ENCODE assay signal across 8 cellular contexts in genomic region chr1:182080955-182081582, GRCh38. TPM values are rescaled to one million over a fixed set of nuclear protein-coding genes. Genes with fewer than 3 reads are reported as not detected.
DNase-seq lines count a peak whose midpoint lies in the region; ATAC-seq and TF ChIP-seq lines count a peak whose summit lies in the region.

No MANE protein-coding gene starts in this region.

- H3K4me1 ChIP-seq in CD8-positive, alpha-beta T cell (ENCODE audit: insufficient read depth, low read length) = peaks cover 5% of the 10 kb centered on the region
- peaks cover 15% of the 10 kb centered on the region for H3K4me1 ChIP-seq in suprapubic skin

- H3K4me1 Mint-ChIP-seq in CD8-positive, alpha-beta T cell (ENCODE audit: low read depth) = peaks cover 7% of the 10 kb centered on the region

- no peaks in the 10 kb centered on the region for H3K36me3 ChIP-seq in CD8-positive, alpha-beta T cell (ENCODE audit: insufficient read depth, low read length)
- no peaks in the 10 kb centered on the region for H3K36me3 ChIP-seq in WERI-Rb-1
- no peaks in the 10 kb centered on the region for H3K36me3 ChIP-seq in suprapubic skin

- no peak overlapping the region for H3K4me3 ChIP-seq in CD8-positive, alpha-beta T cell (ENCODE audit: low read depth, low read length)
- H3K4me3 ChIP-seq in WERI-Rb-1 (ENCODE audit: low read depth, low read length) (no peak overlapping the region), suprapubic skin (no peak overlapping the region)

- H3K27me3 Mint-ChIP-seq in CD8-positive, alpha-beta T cell (ENCODE audit: low read depth) = no peaks in the 10 kb centered on the region

- ATAC-seq in CD8-positive, alpha-beta T cell = no peak
- ATAC-seq in HG03571 (IDR thresholded peaks at IDR 0.05; ENCODE audit: unreplicated experiment) = no peak

- no peaks in the 10 kb centered on the region for H3K9me3 Mint-ChIP-seq in CD8-positive, alpha-beta T cell

- no peak for TF ChIP-seq POLR2A in suprapubic skin (IDR thresholded peaks at IDR 0.05)

- WGBS in suprapubic skin = 83% methylated on average over 1 of the region's 1 CpG

- intact Hi-C loops in CD8-positive, alpha-beta T cell (cut with DNase I, micrococcal nuclease) = loop anchor here in 1 of 2 experiments (1.0 kb wide), 1 partner anchor 602 kb away; no protein-coding TSS in a partner anchor

- DNase-seq in CD8-positive, alpha-beta T cell = no peak
- peak; percentile 75 for DNase-seq in GM13976 (ENCODE audit: low spot score)
- peak; percentile 2 for DNase-seq in NCI-H2029 (lab: John Stamatoyannopoulos, UW)
- DNase-seq in WERI-Rb-1 = no peak
- peak; percentile 50 for DNase-seq in hepatic stellate cell (ENCODE audit: low spot score)
- no peak for DNase-seq in suprapubic skin (ENCODE audit: low spot score in 2 of 2)
- DNase-seq in UCSD-AML1 (lab: John Stamatoyannopoulos, UW; ENCODE audit: unreplicated experiment) = no peak

- H3K27ac Mint-ChIP-seq in CD8-positive, alpha-beta T cell = no peak overlapping the region

- in situ Hi-C loops in GM13976 (cut with MboI; ENCODE audit: low sequenced_read_pairs, unreplicated experiment) = loop anchor here (10.0 to 25.0 kb wide), 3 partner anchors 314 to 704 kb away; partner anchors contain the start of genes GLUL, NPL and RNASEL

- CTCF ChIA-PET in CD8-positive, alpha-beta T cell (lab: Charles Lee) = interaction anchor here (0.7 to 5.9 kb wide), 20 partner anchors 9 to 890 kb away, joined by 3 to 57 read pairs (median 4); no protein-coding TSS in a partner anchor

- no peak overlapping the region for H3K27ac ChIP-seq in CD8-positive, alpha-beta T cell (ENCODE audit: low read depth, low read length)
- H3K27ac ChIP-seq in WERI-Rb-1 = no peak overlapping the region
- no peak overlapping the region for H3K27ac ChIP-seq in suprapubic skin

- TF ChIP-seq CTCF in CD8-positive, alpha-beta T cell (IDR thresholded peaks at IDR 0.05) = peak; percentile 44
- TF ChIP-seq CTCF in GM13976 (IDR thresholded peaks at IDR 0.05; ENCODE audit: borderline replicate concordance, control extremely low read depth, extremely low read depth, insufficient read depth, missing control alignments) (peak; percentile 67), WERI-Rb-1 (IDR thresholded peaks at IDR 0.05; ENCODE audit: low read depth, low read length) (peak; percentile 49), suprapubic skin (IDR thresholded peaks at IDR 0.05) (peak; percentile 25 to 61)

- no peaks in the 10 kb centered on the region for H3K9me3 ChIP-seq in CD8-positive, alpha-beta T cell (ENCODE audit: low read length)
- no peaks in the 10 kb centered on the region for H3K9me3 ChIP-seq in WERI-Rb-1 (ENCODE audit: severe bottlenecking)
- H3K9me3 ChIP-seq in suprapubic skin = no peaks in the 10 kb centered on the region

- no peak overlapping the region for H3K4me3 Mint-ChIP-seq in CD8-positive, alpha-beta T cell

- POLR2A ChIA-PET in CD8-positive, alpha-beta T cell (lab: Charles Lee) = interaction anchor here (1.0 kb wide), 1 partner anchor 26 kb away, joined by 3 read pairs; no protein-coding TSS in a partner anchor

- TF ChIP-seq EP300 in suprapubic skin (IDR thresholded peaks at IDR 0.05) = no peak

- H3K36me3 Mint-ChIP-seq in CD8-positive, alpha-beta T cell = no peaks in the 10 kb centered on the region

- H3K27me3 ChIP-seq in CD8-positive, alpha-beta T cell (ENCODE audit: insufficient read depth, low read length) = no peaks in the 10 kb centered on the region
- no peaks in the 10 kb centered on the region for H3K27me3 ChIP-seq in WERI-Rb-1 (ENCODE audit: insufficient read depth, low read depth, severe bottlenecking)
- no peaks in the 10 kb centered on the region for H3K27me3 ChIP-seq in suprapubic skin

RNA-seq across cellular contexts. Expression of gene ZNF648, which starts 19.6 kb away (rescaled TPM):
- not detected for total RNA-seq in CD8-positive, alpha-beta T cell
- under 1 TPM in 3 of 4 donors, not detected in 1; 0.13 to 0.89 (median 0.23) TPM for total RNA-seq in suprapubic skin

Comparison
In these comparisons a context has a peak if more than half of its experiments do, and no peak if none do; other contexts are left out.
1. DNase-seq: peak in GM13976 (single experiment), NCI-H2029 (single experiment) and hepatic stellate cell (single experiment); none in CD8-positive, alpha-beta T cell (0 of 7), WERI-Rb-1 (single experiment), suprapubic skin (0 of 2) and UCSD-AML1 (single experiment).
2. Peak in every context shown above with its lines, with median percentiles within 50 percentile points of each other: CTCF ChIP-seq.